ENCODE assay signal across 10 cellular contexts in the genomic region with DNA sequence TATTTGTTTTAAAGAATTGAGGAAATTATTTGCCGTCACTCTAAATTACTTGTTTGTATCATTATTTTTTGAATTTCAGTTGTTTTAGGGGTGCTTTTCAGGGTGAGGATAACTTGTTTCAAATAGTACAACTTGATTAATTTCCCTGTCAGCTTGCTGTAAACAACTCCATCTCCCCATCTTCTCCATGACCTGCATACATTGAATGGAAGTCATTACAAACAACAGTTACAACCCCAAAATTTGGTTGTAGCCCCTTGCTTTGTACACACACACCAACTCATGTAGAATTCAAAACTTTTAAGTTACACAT. TPM values are rescaled to one million over a fixed set of nuclear protein-coding genes. Genes with fewer than 3 reads are reported as not detected.
DNase-seq lines count a peak whose midpoint lies in the region; ATAC-seq, FAIRE-seq and TF ChIP-seq lines count a peak whose summit lies in the region.
"Had no signal": no experiment of that assay in that cellular context is flagged by ENCODE, and none has a peak within 500 bp of the region (broad histone marks: within the 10 kb centered on the region; RNA-seq: fewer than 3 reads in every experiment).

No MANE protein-coding gene starts in this region.

- H3K27me3 ChIP-seq in HAP-1 (ENCODE audit: low read depth) (peaks cover 7% of the 10 kb centered on the region), astrocyte (ENCODE audit: insufficient read depth, low read length) (no peaks in the 10 kb centered on the region), muscle layer of colon (ENCODE audit: control insufficient read depth in 1 of 2, insufficient read depth in 2 of 2, low read length in 2 of 2) (no peaks in the 10 kb centered on the region)
- H3K27me3 ChIP-seq: Peyer's patch had no signal

- FAIRE-seq in A549 (lab: Jason Lieb, UNC) (no peak), astrocyte (lab: Jason Lieb, UNC) (peak; percentile 37)

- H3K27ac ChIP-seq in A549 (peak overlapping the region in 1 of 2 experiments; percentile 94; a peak in 2 of 6 replicates), astrocyte (ENCODE audit: low read depth, low read length) (no peak overlapping the region), muscle layer of colon (ENCODE audit: low read depth, low read length) (no peak overlapping the region)
- H3K27ac ChIP-seq: Peyer's patch had no signal

- CTCF ChIA-PET in A549 (lab: Yijun Ruan, JAX): interaction anchor here (1.1 kb wide), 1 partner anchor 25 kb away, joined by 3 read pairs; no protein-coding TSS in a partner anchor

- 21% methylated on average over 1 of the region's 1 CpG for WGBS in A549 (ENCODE audit: missing lambda C conversion rate)

- no peak overlapping the region for H2AFZ ChIP-seq in astrocyte (ENCODE audit: low read depth, low read length)

- H3K4me2 ChIP-seq in A549 (peak overlapping the region; percentile 92), astrocyte (ENCODE audit: low read length) (peak overlapping the region; percentile 92)

- no peak for TF ChIP-seq RAD21 in A549 (conservative IDR thresholded peaks at IDR 0.05 in 1 of 2, IDR thresholded peaks at IDR 0.05 in 1 of 2)

- H3K9me3 ChIP-seq in A549 (no peaks in the 10 kb centered on the region), HAP-1 (no peaks in the 10 kb centered on the region), astrocyte (ENCODE audit: insufficient read depth, low read depth, low read length) (no peaks in the 10 kb centered on the region), muscle layer of colon (ENCODE audit: low read length) (no peaks in the 10 kb centered on the region)
- H3K9me3 ChIP-seq: Peyer's patch had no signal

- no peak for TF ChIP-seq POLR2A in A549 (IDR thresholded peaks at IDR 0.05; ENCODE audit: low read length)

- H3K36me3 Mint-ChIP-seq in astrocyte (ENCODE audit: low read depth, unreplicated experiment): peaks cover 10% of the 10 kb centered on the region

- no peak for ATAC-seq in A549
- ATAC-seq in HG03520 (IDR thresholded peaks at IDR 0.05; ENCODE audit: unreplicated experiment): no peak

- no peaks in the 10 kb centered on the region for H3K9me3 Mint-ChIP-seq in astrocyte (ENCODE audit: unreplicated experiment)

- POLR2A ChIA-PET in A549 (lab: Yijun Ruan, JAX): interaction anchor here (0.8 kb wide), 1 partner anchor 63 kb away, joined by 3 read pairs; no protein-coding TSS in a partner anchor

- DNase-seq in A549 (ENCODE audit: low read depth in 1 of 2, low spot score in 1 of 2) (no peak), HAP-1 (ENCODE audit: low spot score in 2 of 2) (no peak), astrocyte (ENCODE audit: low read depth) (no peak), kidney tubule cell (ENCODE audit: low spot score) (no peak), NCI-H146 treated with DMSO at 0.1 percent for 48 hours (lab: John Stamatoyannopoulos, UW; ENCODE audit: unreplicated experiment) (no peak), NCI-H1436 treated with DMSO at 0.1 percent for 48 hours (lab: John Stamatoyannopoulos, UW) (no peak)
- DNase-seq: Peyer's patch; stimulated activated CD4-positive, alpha-beta T cell treated with anti-CD3 and anti-CD28 coated beads, Interleukin-4, amount 100 ng/mL, for 4 hours had no signal

- peak overlapping the region; percentile 89 for H3K4me3 Mint-ChIP-seq in astrocyte (ENCODE audit: unreplicated experiment)

- no peaks in the 10 kb centered on the region for H3K27me3 Mint-ChIP-seq in astrocyte (ENCODE audit: low read depth, unreplicated experiment)

- peak overlapping the region; percentile 72; the same call in 2 of the 3 replicates for H3K4me3 ChIP-seq in A549
- H3K4me3 ChIP-seq in HAP-1: peak overlapping the region; percentile 43
- H3K4me3 ChIP-seq in astrocyte (ENCODE audit: insufficient read depth, low read depth, low read length): peak overlapping the region; percentile 92
- peak overlapping the region in 1 of 2 donors; percentile 79 for H3K4me3 ChIP-seq in muscle layer of colon (ENCODE audit: low read depth in 1 of 2, low read length in 2 of 2)

- H4K20me1 ChIP-seq in astrocyte (ENCODE audit: insufficient read depth, low read length): no peaks in the 10 kb centered on the region

- no peak for TF ChIP-seq EP300 in A549 (IDR thresholded peaks at IDR 0.05)

- no peak overlapping the region for H3K27ac Mint-ChIP-seq in astrocyte (ENCODE audit: unreplicated experiment)

- H3K4me1 Mint-ChIP-seq in astrocyte (ENCODE audit: low read depth, unreplicated experiment): peaks cover 10% of the 10 kb centered on the region

- H3K79me2 ChIP-seq in astrocyte (ENCODE audit: insufficient read depth, low read length): peaks cover 30% of the 10 kb centered on the region

- H3K36me3 ChIP-seq in HAP-1 (replicated peaks) (peaks cover 17% of the 10 kb centered on the region), astrocyte (ENCODE audit: insufficient read depth, low read length) (no peaks in the 10 kb centered on the region), muscle layer of colon (ENCODE audit: insufficient read depth, low read length) (no peaks in the 10 kb centered on the region)

- H3K9ac ChIP-seq in astrocyte (ENCODE audit: low read length) (no peak overlapping the region), muscle layer of colon (ENCODE audit: low read length) (peak overlapping the region; percentile 10)

- H3K4me1 ChIP-seq in A549: peaks cover 31% of the 10 kb centered on the region; the same call in 2 of the 3 replicates
- peaks cover 6% of the 10 kb centered on the region; the same call in 1 of the 2 replicates for H3K4me1 ChIP-seq in HAP-1
- peaks cover 11% of the 10 kb centered on the region for H3K4me1 ChIP-seq in astrocyte (ENCODE audit: insufficient read depth, low read length)
- H3K4me1 ChIP-seq in muscle layer of colon (ENCODE audit: insufficient read depth, low read length): peaks cover 25% of the 10 kb centered on the region
- H3K4me1 ChIP-seq: Peyer's patch had no signal

- in situ Hi-C loops in HAP-1 (cut with MboI; ENCODE audit: low sequenced_read_pairs): no loop called here

- TF ChIP-seq CTCF in A549 (IDR thresholded peaks at IDR 0.05): no peak
- no peak for TF ChIP-seq CTCF in astrocyte (IDR thresholded peaks at IDR 0.05; ENCODE audit: insufficient read depth, low read depth, low read length)

TF ChIP-seq in A549, 52 proteins besides CTCF, POLR2A, EP300 and RAD21:
- no peak for TF ChIP-seq BHLHE40 (IDR thresholded peaks at IDR 0.05; ENCODE audit: low read depth, low read length)
- no peak for TF ChIP-seq HMGXB4 (CRISPR knock-in tag; IDR thresholded peaks at IDR 0.05; ENCODE audit: borderline replicate concordance)
- TF ChIP-seq MYC (IDR thresholded peaks at IDR 0.05; ENCODE audit: borderline replicate concordance, low read length): no peak
- no peak for TF ChIP-seq CEBPB (IDR thresholded peaks at IDR 0.05)
- no peak for TF ChIP-seq KDM1A (IDR thresholded peaks at IDR 0.05; ENCODE audit: low read depth)
- no peak for TF ChIP-seq RFX5 (IDR thresholded peaks at IDR 0.05)
- no peak for TF ChIP-seq SMC3 (IDR thresholded peaks at IDR 0.05)
- no peak for TF ChIP-seq HDAC2 (IDR thresholded peaks at IDR 0.05)
- TF ChIP-seq ZSCAN20 (CRISPR knock-in tag; IDR thresholded peaks at IDR 0.05): no peak
- TF ChIP-seq EHF (CRISPR knock-in tag; IDR thresholded peaks at IDR 0.05): no peak
- no peak for TF ChIP-seq JUNB (IDR thresholded peaks at IDR 0.05)
- no peak for TF ChIP-seq RNF2 (IDR thresholded peaks at IDR 0.05; ENCODE audit: borderline replicate concordance, low read depth)
- TF ChIP-seq MAX (IDR thresholded peaks at IDR 0.05): no peak
- no peak for TF ChIP-seq HOXB13 (CRISPR knock-in tag; IDR thresholded peaks at IDR 0.05; ENCODE audit: low read depth)
TF ChIP-seq in A549: peak in this region for 0.

RNA-seq across cellular contexts. Expression of gene MTHFD2L, which starts 1.4 kb away (rescaled TPM):
- polyA plus RNA-seq in A549 (2011; rRNA removed) (13.9 and 19.3 TPM in 2 replicates), A549 (2017; fragmentation: RNase III; extraction: RNeasy Plus Mini Kit Qiagen cat#74134 plus additional on column Dnase treatment) (6.3 to 9.0 TPM (median 8.5 TPM) in 3 replicates)
- 4.4 TPM in 2 replicates for polyA plus RNA-seq in A549 (2012; cell fraction: cytosol; rRNA removed)
- polyA plus RNA-seq in A549 (2012; cell fraction: nucleus; rRNA removed): 2.8 and 4.1 TPM in 2 replicates
- polyA minus RNA-seq in A549 (2011; rRNA and poly(A)+ RNA removed): 9.5 and 10.2 TPM in 2 replicates
- 10.6 and 12.4 TPM in 2 replicates for total RNA-seq in astrocyte
